1 cellular context compared by ENCODE assay signal in genomic region chr15:90809536-90809935, GRCh38.
TF ChIP-seq lines count a peak whose summit lies in the region.

No MANE protein-coding gene starts in this region.

TF ChIP-seq in IMR-90, 13 proteins besides CTCF, POLR2A, EP300 and RAD21:
- no peak for TF ChIP-seq RCOR1 (IDR thresholded peaks at IDR 0.05; ENCODE audit: insufficient replicate concordance, low read length)
- no peak for TF ChIP-seq MAZ (IDR thresholded peaks at IDR 0.05; ENCODE audit: borderline replicate concordance, low read depth, low read length)
- TF ChIP-seq NFE2L2 (IDR thresholded peaks at IDR 0.05; ENCODE audit: low read depth, low read length) = no peak
- no peak for TF ChIP-seq MAFK (IDR thresholded peaks at IDR 0.05; ENCODE audit: low read depth, low read length)
- no peak for TF ChIP-seq BHLHE40 (IDR thresholded peaks at IDR 0.05; ENCODE audit: low read depth, low read length)
- no peak for TF ChIP-seq CEBPB (IDR thresholded peaks at IDR 0.05; ENCODE audit: low read depth, low read length)
- TF ChIP-seq SMC3 (IDR thresholded peaks at IDR 0.05; ENCODE audit: low read depth, low read length) = no peak
- no peak for TF ChIP-seq RFX5 (IDR thresholded peaks at IDR 0.05; ENCODE audit: low read depth, low read length)
- TF ChIP-seq, protein P1, sequence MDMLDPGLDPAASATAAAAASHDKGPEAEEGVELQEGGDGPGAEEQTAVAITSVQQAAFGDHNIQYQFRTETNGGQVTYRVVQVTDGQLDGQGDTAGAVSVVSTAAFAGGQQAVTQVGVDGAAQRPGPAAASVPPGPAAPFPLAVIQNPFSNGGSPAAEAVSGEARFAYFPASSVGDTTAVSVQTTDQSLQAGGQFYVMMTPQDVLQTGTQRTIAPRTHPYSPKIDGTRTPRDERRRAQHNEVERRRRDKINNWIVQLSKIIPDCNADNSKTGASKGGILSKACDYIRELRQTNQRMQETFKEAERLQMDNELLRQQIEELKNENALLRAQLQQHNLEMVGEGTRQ (IDR thresholded peaks at IDR 0.05; ENCODE audit: low read depth, low read length) = no peak
- TF ChIP-seq, protein P2, sequence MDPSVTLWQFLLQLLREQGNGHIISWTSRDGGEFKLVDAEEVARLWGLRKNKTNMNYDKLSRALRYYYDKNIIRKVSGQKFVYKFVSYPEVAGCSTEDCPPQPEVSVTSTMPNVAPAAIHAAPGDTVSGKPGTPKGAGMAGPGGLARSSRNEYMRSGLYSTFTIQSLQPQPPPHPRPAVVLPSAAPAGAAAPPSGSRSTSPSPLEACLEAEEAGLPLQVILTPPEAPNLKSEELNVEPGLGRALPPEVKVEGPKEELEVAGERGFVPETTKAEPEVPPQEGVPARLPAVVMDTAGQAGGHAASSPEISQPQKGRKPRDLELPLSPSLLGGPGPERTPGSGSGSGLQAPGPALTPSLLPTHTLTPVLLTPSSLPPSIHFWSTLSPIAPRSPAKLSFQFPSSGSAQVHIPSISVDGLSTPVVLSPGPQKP (IDR thresholded peaks at IDR 0.05; ENCODE audit: borderline replicate concordance, low read depth, low read length) = no peak
- TF ChIP-seq FOS (IDR thresholded peaks at IDR 0.05; ENCODE audit: low read depth, low read length) = no peak
- no peak for TF ChIP-seq CHD1 (IDR thresholded peaks at IDR 0.05; ENCODE audit: low read depth, low read length)
- no peak for TF ChIP-seq MXI1 (IDR thresholded peaks at IDR 0.05; ENCODE audit: borderline replicate concordance, low read depth, low read length)
